Comparison of ENCODE assay signal across 8 cellular contexts in genomic region chr5:98933446-98934072, GRCh38. TPM values are rescaled to one million over a fixed set of nuclear protein-coding genes. Genes with fewer than 3 reads are reported as not detected.
A peak's percentile ranks its signal among the peaks of the same experiment; 100 is the strongest.
DNase-seq lines count a peak whose midpoint lies in the region; ATAC-seq and TF ChIP-seq lines count a peak whose summit lies in the region.

No MANE protein-coding gene starts in this region.

- peak overlapping the region; percentile 87 for H3K27ac Mint-ChIP-seq in activated naive CD8-positive, alpha-beta T cell treated with anti-CD3 and anti-CD28 coated beads, Interleukin-2, amount 10 ng/mL, durations not matched to agents 7 days and 5 days

- peak overlapping the region; percentile 31 for H3K4me3 Mint-ChIP-seq in activated naive CD8-positive, alpha-beta T cell treated with anti-CD3 and anti-CD28 coated beads, Interleukin-2, amount 10 ng/mL, durations not matched to agents 7 days and 5 days

- peaks cover 12% of the 10 kb centered on the region for H3K36me3 Mint-ChIP-seq in activated naive CD8-positive, alpha-beta T cell treated with anti-CD3 and anti-CD28 coated beads, Interleukin-2, amount 10 ng/mL, durations not matched to agents 7 days and 5 days

- TF ChIP-seq POLR2A in GM19099 (IDR thresholded peaks at IDR 0.05; ENCODE audit: extremely low read depth, insufficient read length, low read depth) = peak; percentile 35
- TF ChIP-seq POLR2A in erythroblast (IDR thresholded peaks at IDR 0.05; ENCODE audit: low read length) = no peak

- peak; percentile 24 for ATAC-seq in HG03460 (IDR thresholded peaks at IDR 0.05; ENCODE audit: unreplicated experiment)
- peak; percentile 7 for ATAC-seq in activated naive CD8-positive, alpha-beta T cell treated with anti-CD3 and anti-CD28 coated beads, Interleukin-2, amount 10 ng/mL, durations not matched to agents 7 days and 5 days (ENCODE audit: low read depth)

- no peaks in the 10 kb centered on the region for H3K27me3 Mint-ChIP-seq in activated naive CD8-positive, alpha-beta T cell treated with anti-CD3 and anti-CD28 coated beads, Interleukin-2, amount 10 ng/mL, durations not matched to agents 7 days and 5 days

- POLR2A ChIA-PET in activated naive CD8-positive, alpha-beta T cell treated with anti-CD3 and anti-CD28 coated beads, Interleukin-2, amount 10 ng/mL, durations not matched to agents 7 days and 5 days (lab: Charles Lee) = interaction anchor here (0.6 to 1.3 kb wide), 4 partner anchors 9 to 103 kb away, joined by 3 to 4 read pairs (median 3); no protein-coding TSS in a partner anchor

- peak; percentile 88 for DNase-seq in CD1c-positive myeloid dendritic cell (ENCODE audit: extremely low spot score)
- no peak for DNase-seq in activated naive CD8-positive, alpha-beta T cell treated with anti-CD3 and anti-CD28 coated beads, Interleukin-2, amount 10 ng/mL, durations not matched to agents 7 days and 5 days
- no peak for DNase-seq in erythroblast (lab: John Stamatoyannopoulos, UW)
- no peak for DNase-seq in ecto neural progenitor cell (ENCODE audit: low spot score)
- no peak for DNase-seq in AG20443 (ENCODE audit: low spot score)
- no peak for DNase-seq in SHP77 treated with DMSO at 0.1 percent for 48 hours (lab: John Stamatoyannopoulos, UW)

- H3K9me3 Mint-ChIP-seq in activated naive CD8-positive, alpha-beta T cell treated with anti-CD3 and anti-CD28 coated beads, Interleukin-2, amount 10 ng/mL, durations not matched to agents 7 days and 5 days = no peaks in the 10 kb centered on the region

- peaks cover 30% of the 10 kb centered on the region for H3K4me1 Mint-ChIP-seq in activated naive CD8-positive, alpha-beta T cell treated with anti-CD3 and anti-CD28 coated beads, Interleukin-2, amount 10 ng/mL, durations not matched to agents 7 days and 5 days

RNA-seq across cellular contexts. Expression of gene CHD1, which starts 4.8 kb away (rescaled TPM):
- total RNA-seq in activated naive CD8-positive, alpha-beta T cell treated with anti-CD3 and anti-CD28 coated beads, Interleukin-2, amount 10 ng/mL, durations not matched to agents 7 days and 5 days = 10 to 100 TPM; 49.1 to 57.3 TPM
